ENCODE assay signal across 7 cellular contexts in genomic region chr3:49554639-49555265, GRCh38. TPM values are rescaled to one million over a fixed set of nuclear protein-coding genes. Genes with fewer than 3 reads are reported as not detected.
A peak's percentile ranks its signal among the peaks of the same experiment; 100 is the strongest.
DNase-seq lines count a peak whose midpoint lies in the region; ATAC-seq and TF ChIP-seq lines count a peak whose summit lies in the region.

No MANE protein-coding gene starts in this region.

- peaks cover 19% of the 10 kb centered on the region for H3K4me1 ChIP-seq in SJSA1 (replicated peaks)

- peak overlapping the region; percentile 44 for H3K4me3 ChIP-seq in SJSA1

- H3K27ac ChIP-seq in SJSA1 = no peak overlapping the region

- peak; percentile 4 for ATAC-seq in GM18873 (IDR thresholded peaks at IDR 0.05; ENCODE audit: low FRiP score, unreplicated experiment)
- ATAC-seq in HG02884 (IDR thresholded peaks at IDR 0.05; ENCODE audit: unreplicated experiment) = peak; percentile 60
- ATAC-seq in left colon = peak; percentile 89

- peaks cover 29% of the 10 kb centered on the region for H3K36me3 Mint-ChIP-seq in brain

- peak overlapping the region; percentile 75 to 94 (median 89) for H3K27ac Mint-ChIP-seq in brain

- H3K4me3 Mint-ChIP-seq in brain = peak overlapping the region; percentile 85 to 96 (median 95)

- peaks cover 10% of the 10 kb centered on the region for H3K27me3 Mint-ChIP-seq in brain

- intact Hi-C loops in left colon (cut with DNase I, micrococcal nuclease) = no loop called here

- peaks cover 14% of the 10 kb centered on the region for H3K27me3 ChIP-seq in SJSA1 (replicated peaks)

- no peak for TF ChIP-seq CTCF in brain (conservative IDR thresholded peaks at IDR 0.05)

- peaks cover 0 to 7% (median 0%) of the 10 kb centered on the region in 5 experiments for H3K9me3 Mint-ChIP-seq in brain

- peaks cover 5% of the 10 kb centered on the region for H3K9me3 ChIP-seq in SJSA1 (replicated peaks)

- no peaks in the 10 kb centered on the region for H3K36me3 ChIP-seq in SJSA1

- H3K4me1 Mint-ChIP-seq in brain = peaks cover 67% of the 10 kb centered on the region

- peak in 1 of 2 experiments; percentile 23 for DNase-seq in SJSA1 (ENCODE audit: low read depth in 1 of 2, low spot score in 2 of 2)
- peak in 1 of 2 donors; percentile 63 for DNase-seq in left colon
- DNase-seq in stimulated activated CD4-positive, alpha-beta T cell treated with anti-CD3 and anti-CD28 coated beads, Interleukin-4, amount 100 ng/mL, for 24 hours = peak; percentile 51
- DNase-seq in NCI-H2107 (lab: John Stamatoyannopoulos, UW) = no peak

RNA-seq across cellular contexts. Expression of gene BSN, which starts 0.5 kb away (rescaled TPM):
- 0.05 TPM in 1 of 2 replicates, not detected in the other for total RNA-seq in SJSA1 (2014; rRNA removed; shearing (Covaris generic))
- polyA plus RNA-seq in brain (ENCODE audit: insufficient read depth, low read depth, low replicate concordance) = 11.8 TPM
- under 1 TPM; 0.24 to 0.25 TPM for total RNA-seq in left colon

Comparison
In these comparisons a context has a peak if more than half of its experiments do, and no peak if none do; other contexts are left out.
1. ATAC-seq: peak in every context shown above with its lines; median percentile 89 in left colon; 60 in HG02884; 4 in GM18873.